Comparison of ENCODE assay signal across 1 cellular context in the genomic region with DNA sequence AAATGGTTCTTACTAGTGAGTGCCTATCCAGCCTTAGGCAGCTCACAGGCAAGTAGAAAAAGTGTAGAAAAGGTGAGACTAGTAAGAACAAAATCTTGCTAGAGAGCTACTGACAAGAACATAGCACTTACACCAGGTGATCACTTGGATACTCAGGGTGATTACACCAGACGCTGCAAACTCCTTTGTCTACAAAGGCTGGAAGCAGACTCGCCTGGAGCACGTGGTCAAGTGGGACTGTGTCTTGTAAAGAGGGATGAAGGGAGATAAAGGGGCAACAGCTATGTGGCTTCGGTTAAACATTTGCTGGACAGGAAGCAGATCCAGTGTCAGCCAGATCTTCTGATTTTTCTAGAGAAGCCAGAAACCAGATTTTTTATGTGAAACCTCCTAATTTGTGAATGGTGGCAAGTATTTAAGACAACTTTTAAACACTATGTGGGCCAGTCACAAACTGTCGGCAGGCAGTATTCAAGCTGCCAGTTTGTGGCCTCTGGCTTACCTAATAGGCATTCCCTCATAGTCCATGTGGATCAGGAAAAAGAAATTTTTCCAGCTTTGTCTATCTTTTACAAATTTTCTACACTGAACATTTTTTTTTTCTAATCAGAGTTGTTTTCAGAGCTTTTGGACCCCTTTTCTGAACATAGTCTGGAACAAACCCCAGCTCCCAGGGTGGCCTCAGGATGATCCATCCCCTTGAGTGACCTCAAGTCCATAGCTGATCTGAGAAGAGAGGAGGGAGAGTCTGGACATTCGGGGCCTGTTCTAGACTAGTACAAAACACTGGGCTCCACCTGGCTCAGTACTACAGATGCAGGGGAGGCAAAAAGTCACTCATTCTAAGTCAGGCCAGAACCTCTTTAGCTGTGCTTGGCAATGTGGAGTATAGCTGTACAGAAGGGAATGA.
TF ChIP-seq lines count a peak whose summit lies in the region.

No MANE protein-coding gene starts in this region.

TF ChIP-seq in HepG2, 621 proteins besides CTCF, POLR2A, EP300 and RAD21 (continued from another document):
- TF ChIP-seq, protein P1, sequence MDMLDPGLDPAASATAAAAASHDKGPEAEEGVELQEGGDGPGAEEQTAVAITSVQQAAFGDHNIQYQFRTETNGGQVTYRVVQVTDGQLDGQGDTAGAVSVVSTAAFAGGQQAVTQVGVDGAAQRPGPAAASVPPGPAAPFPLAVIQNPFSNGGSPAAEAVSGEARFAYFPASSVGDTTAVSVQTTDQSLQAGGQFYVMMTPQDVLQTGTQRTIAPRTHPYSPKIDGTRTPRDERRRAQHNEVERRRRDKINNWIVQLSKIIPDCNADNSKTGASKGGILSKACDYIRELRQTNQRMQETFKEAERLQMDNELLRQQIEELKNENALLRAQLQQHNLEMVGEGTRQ (IDR thresholded peaks at IDR 0.05; ENCODE audit: low read depth, low read length), result no peak
- TF ChIP-seq, protein P1 (CRISPR knock-in tag; IDR thresholded peaks at IDR 0.05; ENCODE audit: borderline replicate concordance), result no peak
- no peak for TF ChIP-seq ZNF292 (CRISPR knock-in tag; IDR thresholded peaks at IDR 0.05; ENCODE audit: borderline replicate concordance, low read depth)
- TF ChIP-seq, protein P2, sequence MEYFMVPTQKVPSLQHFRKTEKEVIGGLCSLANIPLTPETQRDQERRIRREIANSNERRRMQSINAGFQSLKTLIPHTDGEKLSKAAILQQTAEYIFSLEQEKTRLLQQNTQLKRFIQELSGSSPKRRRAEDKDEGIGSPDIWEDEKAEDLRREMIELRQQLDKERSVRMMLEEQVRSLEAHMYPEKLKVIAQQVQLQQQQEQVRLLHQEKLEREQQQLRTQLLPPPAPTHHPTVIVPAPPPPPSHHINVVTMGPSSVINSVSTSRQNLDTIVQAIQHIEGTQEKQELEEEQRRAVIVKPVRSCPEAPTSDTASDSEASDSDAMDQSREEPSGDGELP (IDR thresholded peaks at IDR 0.05; ENCODE audit: borderline replicate concordance, low read depth), result no peak
- no peak for TF ChIP-seq KLF11 (CRISPR knock-in tag; IDR thresholded peaks at IDR 0.05)
- TF ChIP-seq, protein P3, sequence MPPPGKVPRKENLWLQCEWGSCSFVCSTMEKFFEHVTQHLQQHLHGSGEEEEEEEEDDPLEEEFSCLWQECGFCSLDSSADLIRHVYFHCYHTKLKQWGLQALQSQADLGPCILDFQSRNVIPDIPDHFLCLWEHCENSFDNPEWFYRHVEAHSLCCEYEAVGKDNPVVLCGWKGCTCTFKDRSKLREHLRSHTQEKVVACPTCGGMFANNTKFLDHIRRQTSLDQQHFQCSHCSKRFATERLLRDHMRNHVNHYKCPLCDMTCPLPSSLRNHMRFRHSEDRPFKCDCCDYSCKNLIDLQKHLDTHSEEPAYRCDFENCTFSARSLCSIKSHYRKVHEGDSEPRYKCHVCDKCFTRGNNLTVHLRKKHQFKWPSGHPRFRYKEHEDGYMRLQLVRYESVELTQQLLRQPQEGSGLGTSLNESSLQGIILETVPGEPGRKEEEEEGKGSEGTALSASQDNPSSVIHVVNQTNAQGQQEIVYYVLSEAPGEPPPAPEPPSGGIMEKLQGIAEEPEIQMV (CRISPR knock-in tag; IDR thresholded peaks at IDR 0.05; ENCODE audit: low read depth), result no peak
- TF ChIP-seq ZSCAN22 (CRISPR knock-in tag; IDR thresholded peaks at IDR 0.05), result no peak
